In genomic region chr3:138834359-138835176, GRCh38 we compare ENCODE assay signal across 7 cellular contexts. TPM values are rescaled to one million over a fixed set of nuclear protein-coding genes. Genes with fewer than 3 reads are reported as not detected.
DNase-seq lines count a peak whose midpoint lies in the region; ATAC-seq and TF ChIP-seq lines count a peak whose summit lies in the region.

Gene PIK3CB (minus strand): TSS chr3:138834928. CDS start chr3:138759343, 75,585 bp downstream.

- H3K27ac ChIP-seq in gastrocnemius medialis: peak within 1 kb of the TSS; percentile 88 to 95 (median 93)

- ATAC-seq in GM18499 (IDR thresholded peaks at IDR 0.05; ENCODE audit: insufficient read depth, unreplicated experiment): peak; percentile 53
- peak; percentile 96 for ATAC-seq in HG02885 (IDR thresholded peaks at IDR 0.05; ENCODE audit: poor library complexity, unreplicated experiment)
- peak; percentile 80 to 82 for ATAC-seq in gastrocnemius medialis

- intact Hi-C loops in gastrocnemius medialis (cut with DNase I; ENCODE audit: low total_unique reads): loop anchor here (1.0 to 5.0 kb wide), 7 partner anchors 28 to 240 kb away; partner anchors contain the start of genes CEP70 and FAIM

- DNase-seq in NCI-H2029 (lab: John Stamatoyannopoulos, UW) (peak; percentile 82), T1000 (lab: John Stamatoyannopoulos, UW) (peak; percentile 74), astrocyte of the hippocampus (ENCODE audit: low read depth, low spot score) (peak; percentile 97), hypothalamus (lab: John Stamatoyannopoulos, UW) (peak; percentile 24 to 92 (median 78)), gastrocnemius medialis (peak; percentile 81 to 88)

- no peaks in the 10 kb centered on the region for H3K27me3 ChIP-seq in gastrocnemius medialis

- no peaks in the 10 kb centered on the region for H3K9me3 ChIP-seq in gastrocnemius medialis

- peaks cover 11 to 14% of the 10 kb centered on the region in 2 donors for H3K4me1 ChIP-seq in gastrocnemius medialis

- peak; percentile 0 to 48 (median 31) for TF ChIP-seq CTCF in gastrocnemius medialis (IDR thresholded peaks at IDR 0.05 in 4 of 5, conservative IDR thresholded peaks at IDR 0.05 in 1 of 5)

- peak within 1 kb of the TSS; percentile 63 to 91 (median 78) for H3K4me3 ChIP-seq in gastrocnemius medialis

- in situ Hi-C loops in gastrocnemius medialis (cut with MboI; ENCODE audit: low sequenced_read_pairs in 4 of 4): loop anchor here in 1 of 4 donors (10.0 kb wide), 1 partner anchor 80 kb away; no protein-coding TSS in a partner anchor

- TF ChIP-seq POLR2A in gastrocnemius medialis (IDR thresholded peaks at IDR 0.05): peak; percentile 89 to 91

- H3K36me3 ChIP-seq in gastrocnemius medialis: no peaks in the 10 kb centered on the region

RNA-seq across cellular contexts. Expression of gene PIK3CB, which starts in this region (rescaled TPM):
- 10 to 100 TPM; 24.9 to 94.7 (median 36.8) TPM for total RNA-seq in gastrocnemius medialis

Comparison
In these comparisons a context has a peak if more than half of its experiments do, and no peak if none do; other contexts are left out.
1. Peak in every context shown above with its lines: DNase-seq, ATAC-seq, H3K4me3 ChIP-seq and H3K27ac ChIP-seq.